ENCODE assay signal across 1 cellular context in the genomic region with DNA sequence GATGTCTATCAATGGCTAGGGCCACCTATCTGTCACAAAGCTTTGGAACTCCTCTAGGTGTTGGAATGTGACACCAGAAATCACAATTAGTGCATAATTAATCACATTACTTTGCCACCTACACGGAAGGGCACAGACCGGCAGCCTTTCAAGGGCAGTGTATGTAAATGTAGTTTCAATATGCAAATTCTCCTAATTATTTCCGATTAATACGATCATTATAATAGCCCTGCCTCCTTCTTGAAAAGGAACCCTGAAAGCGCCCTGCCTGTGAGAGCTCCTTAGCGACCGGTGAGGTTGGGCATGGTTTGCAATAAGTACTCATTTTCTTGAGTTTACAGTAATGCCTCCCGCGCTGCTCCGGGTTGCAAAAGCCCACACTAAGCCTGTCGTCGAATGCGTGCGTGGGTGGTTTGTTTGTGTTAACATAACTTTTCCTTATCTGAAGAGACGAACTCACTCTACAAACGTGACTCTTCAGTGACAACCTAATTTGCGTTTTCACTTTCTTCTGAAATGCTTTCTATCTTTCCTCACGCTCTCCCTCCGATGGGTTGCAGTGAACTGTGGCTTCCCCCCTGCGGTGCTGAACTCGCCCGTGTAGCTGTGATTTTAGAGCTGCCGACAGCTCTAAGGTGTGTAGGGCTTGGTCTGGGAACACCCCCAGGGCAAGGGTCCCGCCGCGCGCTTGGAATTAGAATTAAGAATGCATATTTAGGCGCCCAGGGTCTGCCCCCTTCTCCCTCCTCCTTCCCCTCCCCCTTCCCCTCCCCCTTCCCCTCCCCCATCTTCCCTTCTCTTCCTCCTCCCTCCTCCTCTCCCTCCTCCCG.
TF ChIP-seq lines count a peak whose summit lies in the region.

No MANE protein-coding gene starts in this region.

TF ChIP-seq in K562, 482 proteins besides CTCF, POLR2A, EP300 and RAD21 (continued from another document and continues in another):
- TF ChIP-seq, protein P1, sequence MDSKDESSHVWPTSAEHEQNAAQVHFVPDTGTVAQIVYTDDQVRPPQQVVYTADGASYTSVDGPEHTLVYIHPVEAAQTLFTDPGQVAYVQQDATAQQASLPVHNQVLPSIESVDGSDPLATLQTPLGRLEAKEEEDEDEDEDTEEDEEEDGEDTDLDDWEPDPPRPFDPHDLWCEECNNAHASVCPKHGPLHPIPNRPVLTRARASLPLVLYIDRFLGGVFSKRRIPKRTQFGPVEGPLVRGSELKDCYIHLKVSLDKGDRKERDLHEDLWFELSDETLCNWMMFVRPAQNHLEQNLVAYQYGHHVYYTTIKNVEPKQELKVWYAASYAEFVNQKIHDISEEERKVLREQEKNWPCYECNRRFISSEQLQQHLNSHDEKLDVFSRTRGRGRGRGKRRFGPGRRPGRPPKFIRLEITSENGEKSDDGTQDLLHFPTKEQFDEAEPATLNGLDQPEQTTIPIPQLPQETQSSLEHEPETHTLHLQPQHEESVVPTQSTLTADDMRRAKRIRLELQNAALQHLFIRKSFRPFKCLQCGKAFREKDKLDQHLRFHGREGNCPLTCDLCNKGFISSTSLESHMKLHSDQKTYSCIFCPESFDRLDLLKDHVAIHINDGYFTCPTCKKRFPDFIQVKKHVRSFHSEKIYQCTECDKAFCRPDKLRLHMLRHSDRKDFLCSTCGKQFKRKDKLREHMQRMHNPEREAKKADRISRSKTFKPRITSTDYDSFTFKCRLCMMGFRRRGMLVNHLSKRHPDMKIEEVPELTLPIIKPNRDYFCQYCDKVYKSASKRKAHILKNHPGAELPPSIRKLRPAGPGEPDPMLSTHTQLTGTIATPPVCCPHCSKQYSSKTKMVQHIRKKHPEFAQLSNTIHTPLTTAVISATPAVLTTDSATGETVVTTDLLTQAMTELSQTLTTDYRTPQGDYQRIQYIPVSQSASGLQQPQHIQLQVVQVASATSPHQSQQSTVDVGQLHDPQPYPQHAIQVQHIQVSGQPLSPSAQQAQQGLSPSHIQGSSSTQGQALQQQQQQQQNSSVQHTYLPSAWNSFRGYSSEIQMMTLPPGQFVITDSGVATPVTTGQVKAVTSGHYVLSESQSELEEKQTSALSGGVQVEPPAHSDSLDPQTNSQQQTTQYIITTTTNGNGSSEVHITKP (IDR thresholded peaks at IDR 0.05; ENCODE audit: partially characterized antibody) = peak; percentile 92
- TF ChIP-seq TEAD1 (CRISPR knock-in tag; IDR thresholded peaks at IDR 0.05) = no peak
- TF ChIP-seq SNIP1 (IDR thresholded peaks at IDR 0.05; ENCODE audit: low read depth) = no peak
- TF ChIP-seq ARID1B (IDR thresholded peaks at IDR 0.05) = peak; percentile 37; the same call in 1 of the 2 replicates
- TF ChIP-seq KHSRP (IDR thresholded peaks at IDR 0.05) = no peak
- no peak for TF ChIP-seq ZFP30 (CRISPR knock-in tag; IDR thresholded peaks at IDR 0.05; ENCODE audit: borderline replicate concordance)
- no peak for TF ChIP-seq ZBTB1 (CRISPR knock-in tag; IDR thresholded peaks at IDR 0.05; ENCODE audit: borderline replicate concordance, low read depth)
- TF ChIP-seq FOS (IDR thresholded peaks at IDR 0.05; ENCODE audit: extremely low read depth, insufficient read length) = no peak
- no peak; the same call in 1 of the 2 replicates for TF ChIP-seq MYC (IDR thresholded peaks at IDR 0.05; ENCODE audit: low read depth, low read length)
- no peak for TF ChIP-seq MYC (CRISPR knock-in tag; IDR thresholded peaks at IDR 0.05; ENCODE audit: borderline replicate concordance, low read depth)
- TF ChIP-seq, protein P2, sequence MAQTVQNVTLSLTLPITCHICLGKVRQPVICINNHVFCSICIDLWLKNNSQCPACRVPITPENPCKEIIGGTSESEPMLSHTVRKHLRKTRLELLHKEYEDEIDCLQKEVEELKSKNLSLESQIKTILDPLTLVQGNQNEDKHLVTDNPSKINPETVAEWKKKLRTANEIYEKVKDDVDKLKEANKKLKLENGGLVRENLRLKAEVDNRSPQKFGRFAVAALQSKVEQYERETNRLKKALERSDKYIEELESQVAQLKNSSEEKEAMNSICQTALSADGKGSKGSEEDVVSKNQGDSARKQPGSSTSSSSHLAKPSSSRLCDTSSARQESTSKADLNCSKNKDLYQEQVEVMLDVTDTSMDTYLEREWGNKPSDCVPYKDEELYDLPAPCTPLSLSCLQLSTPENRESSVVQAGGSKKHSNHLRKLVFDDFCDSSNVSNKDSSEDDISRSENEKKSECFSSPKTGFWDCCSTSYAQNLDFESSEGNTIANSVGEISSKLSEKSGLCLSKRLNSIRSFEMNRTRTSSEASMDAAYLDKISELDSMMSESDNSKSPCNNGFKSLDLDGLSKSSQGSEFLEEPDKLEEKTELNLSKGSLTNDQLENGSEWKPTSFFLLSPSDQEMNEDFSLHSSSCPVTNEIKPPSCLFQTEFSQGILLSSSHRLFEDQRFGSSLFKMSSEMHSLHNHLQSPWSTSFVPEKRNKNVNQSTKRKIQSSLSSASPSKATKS (CRISPR knock-in tag; IDR thresholded peaks at IDR 0.05) = no peak
- TF ChIP-seq ZNF282 (CRISPR knock-in tag; IDR thresholded peaks at IDR 0.05) = no peak
- TF ChIP-seq NFRKB (IDR thresholded peaks at IDR 0.05; ENCODE audit: low read depth) = no peak
- TF ChIP-seq SMAD3 (CRISPR knock-in tag; conservative IDR thresholded peaks at IDR 0.05) = no peak
- no peak for TF ChIP-seq KLF1 (tag; IDR thresholded peaks at IDR 0.05)
- no peak for TF ChIP-seq SP1 (CRISPR knock-in tag; IDR thresholded peaks at IDR 0.05)
- TF ChIP-seq PCBP1 (IDR thresholded peaks at IDR 0.05; ENCODE audit: low read depth, low read length, poor library complexity, severe bottlenecking) = peak; percentile 92
- no peak for TF ChIP-seq HMG20B (CRISPR knock-in tag; IDR thresholded peaks at IDR 0.05)
- TF ChIP-seq, protein P3, sequence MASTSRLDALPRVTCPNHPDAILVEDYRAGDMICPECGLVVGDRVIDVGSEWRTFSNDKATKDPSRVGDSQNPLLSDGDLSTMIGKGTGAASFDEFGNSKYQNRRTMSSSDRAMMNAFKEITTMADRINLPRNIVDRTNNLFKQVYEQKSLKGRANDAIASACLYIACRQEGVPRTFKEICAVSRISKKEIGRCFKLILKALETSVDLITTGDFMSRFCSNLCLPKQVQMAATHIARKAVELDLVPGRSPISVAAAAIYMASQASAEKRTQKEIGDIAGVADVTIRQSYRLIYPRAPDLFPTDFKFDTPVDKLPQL (IDR thresholded peaks at IDR 0.05; ENCODE audit: extremely low read depth, insufficient read length) = no peak
- no peak for TF ChIP-seq OTX1 (CRISPR knock-in tag; IDR thresholded peaks at IDR 0.05)
- TF ChIP-seq, protein P4, sequence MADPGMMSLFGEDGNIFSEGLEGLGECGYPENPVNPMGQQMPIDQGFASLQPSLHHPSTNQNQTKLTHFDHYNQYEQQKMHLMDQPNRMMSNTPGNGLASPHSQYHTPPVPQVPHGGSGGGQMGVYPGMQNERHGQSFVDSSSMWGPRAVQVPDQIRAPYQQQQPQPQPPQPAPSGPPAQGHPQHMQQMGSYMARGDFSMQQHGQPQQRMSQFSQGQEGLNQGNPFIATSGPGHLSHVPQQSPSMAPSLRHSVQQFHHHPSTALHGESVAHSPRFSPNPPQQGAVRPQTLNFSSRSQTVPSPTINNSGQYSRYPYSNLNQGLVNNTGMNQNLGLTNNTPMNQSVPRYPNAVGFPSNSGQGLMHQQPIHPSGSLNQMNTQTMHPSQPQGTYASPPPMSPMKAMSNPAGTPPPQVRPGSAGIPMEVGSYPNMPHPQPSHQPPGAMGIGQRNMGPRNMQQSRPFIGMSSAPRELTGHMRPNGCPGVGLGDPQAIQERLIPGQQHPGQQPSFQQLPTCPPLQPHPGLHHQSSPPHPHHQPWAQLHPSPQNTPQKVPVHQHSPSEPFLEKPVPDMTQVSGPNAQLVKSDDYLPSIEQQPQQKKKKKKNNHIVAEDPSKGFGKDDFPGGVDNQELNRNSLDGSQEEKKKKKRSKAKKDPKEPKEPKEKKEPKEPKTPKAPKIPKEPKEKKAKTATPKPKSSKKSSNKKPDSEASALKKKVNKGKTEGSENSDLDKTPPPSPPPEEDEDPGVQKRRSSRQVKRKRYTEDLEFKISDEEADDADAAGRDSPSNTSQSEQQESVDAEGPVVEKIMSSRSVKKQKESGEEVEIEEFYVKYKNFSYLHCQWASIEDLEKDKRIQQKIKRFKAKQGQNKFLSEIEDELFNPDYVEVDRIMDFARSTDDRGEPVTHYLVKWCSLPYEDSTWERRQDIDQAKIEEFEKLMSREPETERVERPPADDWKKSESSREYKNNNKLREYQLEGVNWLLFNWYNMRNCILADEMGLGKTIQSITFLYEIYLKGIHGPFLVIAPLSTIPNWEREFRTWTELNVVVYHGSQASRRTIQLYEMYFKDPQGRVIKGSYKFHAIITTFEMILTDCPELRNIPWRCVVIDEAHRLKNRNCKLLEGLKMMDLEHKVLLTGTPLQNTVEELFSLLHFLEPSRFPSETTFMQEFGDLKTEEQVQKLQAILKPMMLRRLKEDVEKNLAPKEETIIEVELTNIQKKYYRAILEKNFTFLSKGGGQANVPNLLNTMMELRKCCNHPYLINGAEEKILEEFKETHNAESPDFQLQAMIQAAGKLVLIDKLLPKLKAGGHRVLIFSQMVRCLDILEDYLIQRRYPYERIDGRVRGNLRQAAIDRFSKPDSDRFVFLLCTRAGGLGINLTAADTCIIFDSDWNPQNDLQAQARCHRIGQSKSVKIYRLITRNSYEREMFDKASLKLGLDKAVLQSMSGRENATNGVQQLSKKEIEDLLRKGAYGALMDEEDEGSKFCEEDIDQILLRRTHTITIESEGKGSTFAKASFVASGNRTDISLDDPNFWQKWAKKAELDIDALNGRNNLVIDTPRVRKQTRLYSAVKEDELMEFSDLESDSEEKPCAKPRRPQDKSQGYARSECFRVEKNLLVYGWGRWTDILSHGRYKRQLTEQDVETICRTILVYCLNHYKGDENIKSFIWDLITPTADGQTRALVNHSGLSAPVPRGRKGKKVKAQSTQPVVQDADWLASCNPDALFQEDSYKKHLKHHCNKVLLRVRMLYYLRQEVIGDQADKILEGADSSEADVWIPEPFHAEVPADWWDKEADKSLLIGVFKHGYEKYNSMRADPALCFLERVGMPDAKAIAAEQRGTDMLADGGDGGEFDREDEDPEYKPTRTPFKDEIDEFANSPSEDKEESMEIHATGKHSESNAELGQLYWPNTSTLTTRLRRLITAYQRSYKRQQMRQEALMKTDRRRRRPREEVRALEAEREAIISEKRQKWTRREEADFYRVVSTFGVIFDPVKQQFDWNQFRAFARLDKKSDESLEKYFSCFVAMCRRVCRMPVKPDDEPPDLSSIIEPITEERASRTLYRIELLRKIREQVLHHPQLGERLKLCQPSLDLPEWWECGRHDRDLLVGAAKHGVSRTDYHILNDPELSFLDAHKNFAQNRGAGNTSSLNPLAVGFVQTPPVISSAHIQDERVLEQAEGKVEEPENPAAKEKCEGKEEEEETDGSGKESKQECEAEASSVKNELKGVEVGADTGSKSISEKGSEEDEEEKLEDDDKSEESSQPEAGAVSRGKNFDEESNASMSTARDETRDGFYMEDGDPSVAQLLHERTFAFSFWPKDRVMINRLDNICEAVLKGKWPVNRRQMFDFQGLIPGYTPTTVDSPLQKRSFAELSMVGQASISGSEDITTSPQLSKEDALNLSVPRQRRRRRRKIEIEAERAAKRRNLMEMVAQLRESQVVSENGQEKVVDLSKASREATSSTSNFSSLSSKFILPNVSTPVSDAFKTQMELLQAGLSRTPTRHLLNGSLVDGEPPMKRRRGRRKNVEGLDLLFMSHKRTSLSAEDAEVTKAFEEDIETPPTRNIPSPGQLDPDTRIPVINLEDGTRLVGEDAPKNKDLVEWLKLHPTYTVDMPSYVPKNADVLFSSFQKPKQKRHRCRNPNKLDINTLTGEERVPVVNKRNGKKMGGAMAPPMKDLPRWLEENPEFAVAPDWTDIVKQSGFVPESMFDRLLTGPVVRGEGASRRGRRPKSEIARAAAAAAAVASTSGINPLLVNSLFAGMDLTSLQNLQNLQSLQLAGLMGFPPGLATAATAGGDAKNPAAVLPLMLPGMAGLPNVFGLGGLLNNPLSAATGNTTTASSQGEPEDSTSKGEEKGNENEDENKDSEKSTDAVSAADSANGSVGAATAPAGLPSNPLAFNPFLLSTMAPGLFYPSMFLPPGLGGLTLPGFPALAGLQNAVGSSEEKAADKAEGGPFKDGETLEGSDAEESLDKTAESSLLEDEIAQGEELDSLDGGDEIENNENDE (IDR thresholded peaks at IDR 0.05; ENCODE audit: low read depth, low read length) = no peak
- TF ChIP-seq, protein P5, sequence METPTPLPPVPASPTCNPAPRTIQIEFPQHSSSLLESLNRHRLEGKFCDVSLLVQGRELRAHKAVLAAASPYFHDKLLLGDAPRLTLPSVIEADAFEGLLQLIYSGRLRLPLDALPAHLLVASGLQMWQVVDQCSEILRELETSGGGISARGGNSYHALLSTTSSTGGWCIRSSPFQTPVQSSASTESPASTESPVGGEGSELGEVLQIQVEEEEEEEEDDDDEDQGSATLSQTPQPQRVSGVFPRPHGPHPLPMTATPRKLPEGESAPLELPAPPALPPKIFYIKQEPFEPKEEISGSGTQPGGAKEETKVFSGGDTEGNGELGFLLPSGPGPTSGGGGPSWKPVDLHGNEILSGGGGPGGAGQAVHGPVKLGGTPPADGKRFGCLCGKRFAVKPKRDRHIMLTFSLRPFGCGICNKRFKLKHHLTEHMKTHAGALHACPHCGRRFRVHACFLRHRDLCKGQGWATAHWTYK (CRISPR knock-in tag; IDR thresholded peaks at IDR 0.05) = no peak
- no peak for TF ChIP-seq BMI1 (IDR thresholded peaks at IDR 0.05; ENCODE audit: low read length)
- no peak; the same call in 1 of the 2 replicates for TF ChIP-seq TARDBP (IDR thresholded peaks at IDR 0.05)
- peak; percentile 57 for TF ChIP-seq MEIS2 (IDR thresholded peaks at IDR 0.05; ENCODE audit: partially characterized antibody)
- TF ChIP-seq BRD9 (IDR thresholded peaks at IDR 0.05; ENCODE audit: low read depth, partially characterized antibody) = no peak
- TF ChIP-seq, protein P6, sequence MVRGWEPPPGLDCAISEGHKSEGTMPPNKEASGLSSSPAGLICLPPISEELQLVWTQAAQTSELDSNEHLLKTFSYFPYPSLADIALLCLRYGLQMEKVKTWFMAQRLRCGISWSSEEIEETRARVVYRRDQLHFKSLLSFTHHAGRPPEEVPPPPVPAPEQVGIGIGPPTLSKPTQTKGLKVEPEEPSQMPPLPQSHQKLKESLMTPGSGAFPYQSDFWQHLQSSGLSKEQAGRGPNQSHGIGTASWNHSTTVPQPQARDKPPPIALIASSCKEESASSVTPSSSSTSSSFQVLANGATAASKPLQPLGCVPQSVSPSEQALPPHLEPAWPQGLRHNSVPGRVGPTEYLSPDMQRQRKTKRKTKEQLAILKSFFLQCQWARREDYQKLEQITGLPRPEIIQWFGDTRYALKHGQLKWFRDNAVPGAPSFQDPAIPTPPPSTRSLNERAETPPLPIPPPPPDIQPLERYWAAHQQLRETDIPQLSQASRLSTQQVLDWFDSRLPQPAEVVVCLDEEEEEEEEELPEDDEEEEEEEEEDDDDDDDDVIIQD (CRISPR knock-in tag; IDR thresholded peaks at IDR 0.05) = no peak
- TF ChIP-seq HDAC3 (IDR thresholded peaks at IDR 0.05; ENCODE audit: borderline replicate concordance, partially characterized antibody) = no peak
- TF ChIP-seq SAFB2 (IDR thresholded peaks at IDR 0.05; ENCODE audit: borderline replicate concordance, low read depth, low read length, severe bottlenecking) = no peak
- no peak for TF ChIP-seq TAF15 (IDR thresholded peaks at IDR 0.05; ENCODE audit: low read depth, low read length)
- TF ChIP-seq CEBPG (CRISPR knock-in tag; IDR thresholded peaks at IDR 0.05) = no peak
- peak in 1 of 2 experiments; percentile 22; a peak in 1 of 4 replicates for TF ChIP-seq CEBPG (tag; conservative IDR thresholded peaks at IDR 0.05 in 1 of 2, IDR thresholded peaks at IDR 0.05 in 1 of 2)
- no peak for TF ChIP-seq NR4A1 (CRISPR knock-in tag; IDR thresholded peaks at IDR 0.05)
- no peak for TF ChIP-seq NR4A1 (tag; IDR thresholded peaks at IDR 0.05)
- TF ChIP-seq NFE2 (IDR thresholded peaks at IDR 0.05; ENCODE audit: low read depth) = no peak
- TF ChIP-seq ZBTB17 (CRISPR knock-in tag; IDR thresholded peaks at IDR 0.05) = no peak
- TF ChIP-seq ZNF263 (CRISPR knock-in tag; IDR thresholded peaks at IDR 0.05; ENCODE audit: borderline replicate concordance) = peak; percentile 79
- no peak for TF ChIP-seq ZNF707 (CRISPR knock-in tag; conservative IDR thresholded peaks at IDR 0.05)
- no peak for TF ChIP-seq RBM25 (IDR thresholded peaks at IDR 0.05; ENCODE audit: low read depth, low read length, severe bottlenecking)
- TF ChIP-seq DACH1 (IDR thresholded peaks at IDR 0.05; ENCODE audit: partially characterized antibody) = peak; percentile 50
